In the genomic region with DNA sequence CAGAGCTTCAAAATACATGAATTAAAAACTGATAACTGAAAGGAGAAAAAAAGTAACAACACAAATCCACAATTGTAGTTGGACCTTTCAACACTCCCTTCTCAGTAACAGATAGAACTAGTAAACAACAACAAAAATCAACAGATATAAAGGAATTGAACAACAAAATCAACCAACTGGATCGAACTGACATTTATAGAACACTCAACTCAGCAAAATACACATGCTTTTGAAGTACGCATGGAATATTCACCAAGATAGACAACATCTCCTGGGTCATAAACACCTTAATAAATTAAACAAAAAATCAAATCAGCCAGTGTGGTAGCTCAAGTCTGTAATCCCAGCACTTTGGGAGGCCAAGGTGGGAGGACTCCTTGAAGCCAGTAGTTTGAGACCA, we compare ENCODE assay signal across 22 cellular contexts.
"Had no signal": no experiment of that assay in that cellular context is flagged by ENCODE, and none has a peak within 500 bp of the region (broad histone marks: within the 10 kb centered on the region; RNA-seq: fewer than 3 reads in every experiment).

No MANE protein-coding gene starts in this region.

- ATAC-seq: activated CD8-positive, alpha-beta T cell treated with anti-CD3 and anti-CD28 coated beads for 36 hours; left lobe of liver; psoas muscle; right cardiac atrium had no signal

- H3K9me3 Mint-ChIP-seq: activated CD4-positive, alpha-beta T cell treated with anti-CD3 and anti-CD28 coated beads, Interleukin-2, amount 10 ng/mL, durations not matched to agents 24 days and 14 days; activated CD8-positive, alpha-beta T cell treated with anti-CD3 and anti-CD28 coated beads for 36 hours; activated naive CD4-positive, alpha-beta T cell treated with anti-CD3 and anti-CD28 coated beads, Interleukin-2, amount 10 ng/mL, durations not matched to agents 7 days and 5 days; activated T-cell treated with anti-CD3 and anti-CD28 coated beads, Interleukin-2, amount 50 U/mL, for 24 hours; neural crest cell had no signal

- H3K4me3 ChIP-seq: lung, psoas muscle, skin epidermis, thyroid gland had no signal

- H3K27ac Mint-ChIP-seq: activated CD4-positive, alpha-beta T cell treated with anti-CD3 and anti-CD28 coated beads, Interleukin-2, amount 10 ng/mL, durations not matched to agents 24 days and 14 days; activated CD8-positive, alpha-beta T cell treated with anti-CD3 and anti-CD28 coated beads for 36 hours; activated naive CD4-positive, alpha-beta T cell treated with anti-CD3 and anti-CD28 coated beads, Interleukin-2, amount 10 ng/mL, durations not matched to agents 7 days and 5 days; activated T-cell treated with anti-CD3 and anti-CD28 coated beads, Interleukin-2, amount 50 U/mL, for 24 hours; mesothelial cell of epicardium had no signal

- H3K27me3 Mint-ChIP-seq: activated CD4-positive, alpha-beta T cell treated with anti-CD3 and anti-CD28 coated beads, Interleukin-2, amount 10 ng/mL, durations not matched to agents 24 days and 14 days; activated CD8-positive, alpha-beta T cell treated with anti-CD3 and anti-CD28 coated beads for 36 hours; activated naive CD4-positive, alpha-beta T cell treated with anti-CD3 and anti-CD28 coated beads, Interleukin-2, amount 10 ng/mL, durations not matched to agents 7 days and 5 days; activated T-cell treated with anti-CD3 and anti-CD28 coated beads, Interleukin-2, amount 50 U/mL, for 24 hours had no signal

- H3K27ac ChIP-seq: psoas muscle, skin epidermis, thyroid gland had no signal

- DNase-seq: activated CD4-positive, alpha-beta T cell treated with anti-CD3 and anti-CD28 coated beads, Interleukin-2, amount 10 ng/mL, durations not matched to agents 24 days and 14 days; activated CD4-positive, CD25-positive, alpha-beta regulatory T cell; activated CD8-positive, alpha-beta T cell treated with anti-CD3 and anti-CD28 coated beads for 36 hours; activated effector memory CD4-positive, alpha-beta T cell treated with Interleukin-2 at 50 U/mL for 16 hours; activated naive CD4-positive, alpha-beta T cell treated with anti-CD3 and anti-CD28 coated beads, Interleukin-2, amount 10 ng/mL, durations not matched to agents 7 days and 5 days; activated T-cell treated with anti-CD3 and anti-CD28 coated beads, Interleukin-2, amount 50 U/mL, for 24 hours; erythroblast; foreskin melanocyte; glutamatergic neuron; hypothalamus; psoas muscle; right cardiac atrium; SK-N-SH; stimulated activated CD4-positive, alpha-beta T cell treated with anti-CD3 and anti-CD28 coated beads, Interleukin-15, amount 100 ng/mL, for 24 hours; stimulated activated CD4-positive, alpha-beta T cell treated with anti-CD3 and anti-CD28 coated beads, Interleukin-2, amount 100 ng/mL, for 48 hours; T-helper 9 cell; thyroid gland had no signal

- H3K9me2 ChIP-seq: SK-N-SH had no signal

- H3K9ac ChIP-seq: SK-N-SH had no signal

- H3K9me3 ChIP-seq: psoas muscle, SK-N-SH, thyroid gland had no signal

- H3K27me3 ChIP-seq: thyroid gland had no signal

- H3K4me2 ChIP-seq: SK-N-SH had no signal

- H3K4me3 Mint-ChIP-seq: activated CD4-positive, alpha-beta T cell treated with anti-CD3 and anti-CD28 coated beads, Interleukin-2, amount 10 ng/mL, durations not matched to agents 24 days and 14 days; activated CD8-positive, alpha-beta T cell treated with anti-CD3 and anti-CD28 coated beads for 36 hours; activated naive CD4-positive, alpha-beta T cell treated with anti-CD3 and anti-CD28 coated beads, Interleukin-2, amount 10 ng/mL, durations not matched to agents 7 days and 5 days; activated T-cell treated with anti-CD3 and anti-CD28 coated beads, Interleukin-2, amount 50 U/mL, for 24 hours; mesothelial cell of epicardium; neural crest cell had no signal

- H3K4me1 Mint-ChIP-seq: activated naive CD4-positive, alpha-beta T cell treated with anti-CD3 and anti-CD28 coated beads, Interleukin-2, amount 10 ng/mL, durations not matched to agents 7 days and 5 days; mesothelial cell of epicardium; neural crest cell had no signal

- H3K36me3 ChIP-seq: thyroid gland had no signal
